ENCODE assay signal across 1 cellular context in the genomic region with DNA sequence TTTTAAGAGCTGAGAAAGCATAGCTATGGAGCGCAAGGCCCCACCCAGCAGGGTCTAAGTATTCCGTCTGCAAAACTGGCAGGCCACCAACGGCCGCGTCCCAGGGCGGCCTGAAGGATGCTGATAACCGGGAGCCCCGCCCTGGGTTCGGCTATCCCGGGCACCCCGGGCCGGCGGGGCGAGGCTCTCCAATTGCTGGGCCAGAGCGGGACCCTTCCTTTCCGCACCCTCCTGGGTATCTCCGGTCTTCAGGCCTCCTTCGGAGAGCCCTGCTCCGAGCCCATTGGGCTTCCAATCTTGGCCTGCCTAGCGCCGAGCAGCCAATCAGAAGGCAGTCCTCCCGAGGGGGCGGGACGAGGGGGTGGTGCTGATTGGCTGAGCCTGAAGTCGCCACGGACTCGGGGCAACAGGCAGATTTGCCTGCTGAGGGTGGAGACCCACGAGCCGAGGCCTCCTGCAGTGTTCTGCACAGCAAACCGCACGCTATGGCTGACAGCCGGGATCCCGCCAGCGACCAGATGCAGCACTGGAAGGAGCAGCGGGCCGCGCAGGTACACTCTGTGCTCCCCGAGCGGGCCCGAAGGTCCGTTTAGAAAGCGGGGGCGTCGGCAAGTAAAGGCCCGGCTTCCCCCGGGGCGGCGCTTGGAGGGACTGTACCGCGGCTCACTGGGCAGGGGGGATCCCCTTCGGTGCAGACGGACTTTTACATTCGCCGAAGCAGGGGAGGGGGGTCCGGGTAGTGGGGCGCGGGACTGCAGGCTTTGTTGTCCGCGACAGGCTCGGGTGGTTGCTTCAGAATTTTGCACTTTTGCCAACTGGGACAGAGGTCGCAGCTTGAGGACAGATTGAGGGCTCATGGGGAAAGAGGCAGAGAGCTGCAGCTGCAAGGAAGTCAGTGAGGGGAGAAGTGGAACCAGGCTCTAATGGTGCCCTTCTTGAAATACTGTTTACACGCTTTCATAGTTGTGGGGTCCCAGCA.
TF ChIP-seq lines count a peak whose summit lies in the region.

A gene (plus strand): TSS at position 406 of the 979 bp plus-strand sequence. CDS start 80 bp downstream, at position 486.

TF ChIP-seq in HEK293, 187 proteins besides CTCF, POLR2A, EP300 and RAD21 (continued from another document and continues in another):
- no peak for TF ChIP-seq ZNF549 (tag by site-specific recombination; IDR thresholded peaks at IDR 0.05)
- TF ChIP-seq YY2 (tag by site-specific recombination; IDR thresholded peaks at IDR 0.05), result 0 out of 2 replicates have a peak, but pooled peaks have one; percentile 32
- TF ChIP-seq OSR2 (tag by site-specific recombination; IDR thresholded peaks at IDR 0.05), result no peak
- TF ChIP-seq, protein P1, sequence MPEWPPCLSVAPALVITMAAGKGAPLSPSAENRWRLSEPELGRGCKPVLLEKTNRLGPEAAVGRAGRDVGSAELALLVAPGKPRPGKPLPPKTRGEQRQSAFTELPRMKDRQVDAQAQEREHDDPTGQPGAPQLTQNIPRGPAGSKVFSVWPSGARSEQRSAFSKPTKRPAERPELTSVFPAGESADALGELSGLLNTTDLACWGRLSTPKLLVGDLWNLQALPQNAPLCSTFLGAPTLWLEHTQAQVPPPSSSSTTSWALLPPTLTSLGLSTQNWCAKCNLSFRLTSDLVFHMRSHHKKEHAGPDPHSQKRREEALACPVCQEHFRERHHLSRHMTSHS (tag by site-specific recombination; IDR thresholded peaks at IDR 0.05), result no peak
- TF ChIP-seq ZNF777 (tag by site-specific recombination; IDR thresholded peaks at IDR 0.05; ENCODE audit: borderline replicate concordance), result 0 out of 2 replicates have a peak, but pooled peaks have one; percentile 36
- TF ChIP-seq, protein P2, sequence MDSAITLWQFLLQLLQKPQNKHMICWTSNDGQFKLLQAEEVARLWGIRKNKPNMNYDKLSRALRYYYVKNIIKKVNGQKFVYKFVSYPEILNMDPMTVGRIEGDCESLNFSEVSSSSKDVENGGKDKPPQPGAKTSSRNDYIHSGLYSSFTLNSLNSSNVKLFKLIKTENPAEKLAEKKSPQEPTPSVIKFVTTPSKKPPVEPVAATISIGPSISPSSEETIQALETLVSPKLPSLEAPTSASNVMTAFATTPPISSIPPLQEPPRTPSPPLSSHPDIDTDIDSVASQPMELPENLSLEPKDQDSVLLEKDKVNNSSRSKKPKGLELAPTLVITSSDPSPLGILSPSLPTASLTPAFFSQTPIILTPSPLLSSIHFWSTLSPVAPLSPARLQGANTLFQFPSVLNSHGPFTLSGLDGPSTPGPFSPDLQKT (IDR thresholded peaks at IDR 0.05; ENCODE audit: borderline replicate concordance, low read depth, low read length), result no peak
- TF ChIP-seq RBAK (tag by site-specific recombination; IDR thresholded peaks at IDR 0.05), result no peak
- TF ChIP-seq ZNF707 (tag by site-specific recombination; IDR thresholded peaks at IDR 0.05), result no peak
- TF ChIP-seq ZNF558 (tag by site-specific recombination; IDR thresholded peaks at IDR 0.05), result no peak
- no peak for TF ChIP-seq SALL2 (tag by site-specific recombination; IDR thresholded peaks at IDR 0.05; ENCODE audit: borderline replicate concordance)
- peak; percentile 97 for TF ChIP-seq ZBTB20 (tag by site-specific recombination; IDR thresholded peaks at IDR 0.05)
- TF ChIP-seq ZFP37 (tag by site-specific recombination; IDR thresholded peaks at IDR 0.05), result 0 out of 2 replicates have a peak, but pooled peaks have one; percentile 50
- TF ChIP-seq ZBTB21 (tag by site-specific recombination; IDR thresholded peaks at IDR 0.05), result 0 out of 2 replicates have a peak, but pooled peaks have one; percentile 14
- TF ChIP-seq, protein P3, sequence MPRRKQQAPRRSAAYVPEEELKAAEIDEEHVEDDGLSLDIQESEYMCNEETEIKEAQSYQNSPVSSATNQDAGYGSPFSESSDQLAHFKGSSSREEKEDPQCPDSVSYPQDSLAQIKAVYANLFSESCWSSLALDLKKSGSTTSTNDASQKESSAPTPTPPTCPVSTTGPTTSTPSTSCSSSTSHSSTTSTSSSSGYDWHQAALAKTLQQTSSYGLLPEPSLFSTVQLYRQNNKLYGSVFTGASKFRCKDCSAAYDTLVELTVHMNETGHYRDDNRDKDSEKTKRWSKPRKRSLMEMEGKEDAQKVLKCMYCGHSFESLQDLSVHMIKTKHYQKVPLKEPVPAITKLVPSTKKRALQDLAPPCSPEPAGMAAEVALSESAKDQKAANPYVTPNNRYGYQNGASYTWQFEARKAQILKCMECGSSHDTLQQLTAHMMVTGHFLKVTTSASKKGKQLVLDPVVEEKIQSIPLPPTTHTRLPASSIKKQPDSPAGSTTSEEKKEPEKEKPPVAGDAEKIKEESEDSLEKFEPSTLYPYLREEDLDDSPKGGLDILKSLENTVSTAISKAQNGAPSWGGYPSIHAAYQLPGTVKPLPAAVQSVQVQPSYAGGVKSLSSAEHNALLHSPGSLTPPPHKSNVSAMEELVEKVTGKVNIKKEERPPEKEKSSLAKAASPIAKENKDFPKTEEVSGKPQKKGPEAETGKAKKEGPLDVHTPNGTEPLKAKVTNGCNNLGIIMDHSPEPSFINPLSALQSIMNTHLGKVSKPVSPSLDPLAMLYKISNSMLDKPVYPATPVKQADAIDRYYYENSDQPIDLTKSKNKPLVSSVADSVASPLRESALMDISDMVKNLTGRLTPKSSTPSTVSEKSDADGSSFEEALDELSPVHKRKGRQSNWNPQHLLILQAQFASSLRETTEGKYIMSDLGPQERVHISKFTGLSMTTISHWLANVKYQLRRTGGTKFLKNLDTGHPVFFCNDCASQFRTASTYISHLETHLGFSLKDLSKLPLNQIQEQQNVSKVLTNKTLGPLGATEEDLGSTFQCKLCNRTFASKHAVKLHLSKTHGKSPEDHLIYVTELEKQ (tag by site-specific recombination; IDR thresholded peaks at IDR 0.05; ENCODE audit: borderline replicate concordance), result no peak
- TF ChIP-seq ZFP3 (tag by site-specific recombination; IDR thresholded peaks at IDR 0.05; ENCODE audit: low read depth), result no peak
- no peak for TF ChIP-seq ZNF623 (tag by site-specific recombination; IDR thresholded peaks at IDR 0.05)
- TF ChIP-seq, protein P4, sequence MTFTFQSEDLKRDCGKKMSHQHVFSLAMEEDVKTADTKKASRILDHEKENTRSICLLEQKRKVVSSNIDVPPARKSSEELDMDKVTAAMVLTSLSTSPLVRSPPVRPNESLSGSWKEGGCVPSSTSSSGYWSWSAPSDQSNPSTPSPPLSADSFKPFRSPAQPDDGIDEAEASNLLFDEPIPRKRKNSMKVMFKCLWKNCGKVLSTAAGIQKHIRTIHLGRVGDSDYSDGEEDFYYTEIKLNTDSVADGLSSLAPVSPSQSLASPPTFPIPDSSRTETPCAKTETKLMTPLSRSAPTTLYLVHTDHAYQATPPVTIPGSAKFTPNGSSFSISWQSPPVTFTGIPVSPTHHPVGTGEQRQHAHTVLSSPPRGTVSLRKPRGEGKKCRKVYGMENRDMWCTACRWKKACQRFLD (tag by site-specific recombination; IDR thresholded peaks at IDR 0.05), result no peak
- TF ChIP-seq, protein P5, sequence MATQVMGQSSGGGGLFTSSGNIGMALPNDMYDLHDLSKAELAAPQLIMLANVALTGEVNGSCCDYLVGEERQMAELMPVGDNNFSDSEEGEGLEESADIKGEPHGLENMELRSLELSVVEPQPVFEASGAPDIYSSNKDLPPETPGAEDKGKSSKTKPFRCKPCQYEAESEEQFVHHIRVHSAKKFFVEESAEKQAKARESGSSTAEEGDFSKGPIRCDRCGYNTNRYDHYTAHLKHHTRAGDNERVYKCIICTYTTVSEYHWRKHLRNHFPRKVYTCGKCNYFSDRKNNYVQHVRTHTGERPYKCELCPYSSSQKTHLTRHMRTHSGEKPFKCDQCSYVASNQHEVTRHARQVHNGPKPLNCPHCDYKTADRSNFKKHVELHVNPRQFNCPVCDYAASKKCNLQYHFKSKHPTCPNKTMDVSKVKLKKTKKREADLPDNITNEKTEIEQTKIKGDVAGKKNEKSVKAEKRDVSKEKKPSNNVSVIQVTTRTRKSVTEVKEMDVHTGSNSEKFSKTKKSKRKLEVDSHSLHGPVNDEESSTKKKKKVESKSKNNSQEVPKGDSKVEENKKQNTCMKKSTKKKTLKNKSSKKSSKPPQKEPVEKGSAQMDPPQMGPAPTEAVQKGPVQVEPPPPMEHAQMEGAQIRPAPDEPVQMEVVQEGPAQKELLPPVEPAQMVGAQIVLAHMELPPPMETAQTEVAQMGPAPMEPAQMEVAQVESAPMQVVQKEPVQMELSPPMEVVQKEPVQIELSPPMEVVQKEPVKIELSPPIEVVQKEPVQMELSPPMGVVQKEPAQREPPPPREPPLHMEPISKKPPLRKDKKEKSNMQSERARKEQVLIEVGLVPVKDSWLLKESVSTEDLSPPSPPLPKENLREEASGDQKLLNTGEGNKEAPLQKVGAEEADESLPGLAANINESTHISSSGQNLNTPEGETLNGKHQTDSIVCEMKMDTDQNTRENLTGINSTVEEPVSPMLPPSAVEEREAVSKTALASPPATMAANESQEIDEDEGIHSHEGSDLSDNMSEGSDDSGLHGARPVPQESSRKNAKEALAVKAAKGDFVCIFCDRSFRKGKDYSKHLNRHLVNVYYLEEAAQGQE (tag by site-specific recombination; IDR thresholded peaks at IDR 0.05), result no peak
- no peak for TF ChIP-seq FEZF1 (tag by site-specific recombination; IDR thresholded peaks at IDR 0.05)
- peak; percentile 75 for TF ChIP-seq ZNF600 (tag by site-specific recombination; IDR thresholded peaks at IDR 0.05)
- TF ChIP-seq, protein P6, sequence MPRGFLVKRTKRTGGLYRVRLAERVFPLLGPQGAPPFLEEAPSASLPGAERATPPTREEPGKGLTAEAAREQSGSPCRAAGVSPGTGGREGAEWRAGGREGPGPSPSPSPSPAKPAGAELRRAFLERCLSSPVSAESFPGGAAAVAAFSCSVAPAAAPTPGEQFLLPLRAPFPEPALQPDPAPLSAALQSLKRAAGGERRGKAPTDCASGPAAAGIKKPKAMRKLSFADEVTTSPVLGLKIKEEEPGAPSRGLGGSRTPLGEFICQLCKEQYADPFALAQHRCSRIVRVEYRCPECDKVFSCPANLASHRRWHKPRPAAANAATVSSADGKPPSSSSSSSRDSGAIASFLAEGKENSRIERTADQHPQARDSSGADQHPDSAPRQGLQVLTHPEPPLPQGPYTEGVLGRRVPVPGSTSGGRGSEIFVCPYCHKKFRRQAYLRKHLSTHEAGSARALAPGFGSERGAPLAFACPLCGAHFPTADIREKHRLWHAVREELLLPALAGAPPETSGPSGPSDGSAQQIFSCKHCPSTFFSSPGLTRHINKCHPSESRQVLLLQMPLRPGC (tag by site-specific recombination; IDR thresholded peaks at IDR 0.05), result no peak
- TF ChIP-seq ZSCAN23 (tag by site-specific recombination; IDR thresholded peaks at IDR 0.05), result no peak
- no peak for TF ChIP-seq ZNF791 (tag by site-specific recombination; IDR thresholded peaks at IDR 0.05)
- peak; percentile 87 for TF ChIP-seq MZF1 (tag by site-specific recombination; IDR thresholded peaks at IDR 0.05; ENCODE audit: borderline replicate concordance)
- TF ChIP-seq, protein P7, sequence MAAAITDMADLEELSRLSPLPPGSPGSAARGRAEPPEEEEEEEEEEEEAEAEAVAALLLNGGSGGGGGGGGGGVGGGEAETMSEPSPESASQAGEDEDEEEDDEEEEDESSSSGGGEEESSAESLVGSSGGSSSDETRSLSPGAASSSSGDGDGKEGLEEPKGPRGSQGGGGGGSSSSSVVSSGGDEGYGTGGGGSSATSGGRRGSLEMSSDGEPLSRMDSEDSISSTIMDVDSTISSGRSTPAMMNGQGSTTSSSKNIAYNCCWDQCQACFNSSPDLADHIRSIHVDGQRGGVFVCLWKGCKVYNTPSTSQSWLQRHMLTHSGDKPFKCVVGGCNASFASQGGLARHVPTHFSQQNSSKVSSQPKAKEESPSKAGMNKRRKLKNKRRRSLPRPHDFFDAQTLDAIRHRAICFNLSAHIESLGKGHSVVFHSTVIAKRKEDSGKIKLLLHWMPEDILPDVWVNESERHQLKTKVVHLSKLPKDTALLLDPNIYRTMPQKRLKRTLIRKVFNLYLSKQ (tag by site-specific recombination; IDR thresholded peaks at IDR 0.05; ENCODE audit: borderline replicate concordance), result no peak
- no peak for TF ChIP-seq ZNF155 (tag by site-specific recombination; IDR thresholded peaks at IDR 0.05)
- TF ChIP-seq ZNF157 (tag by site-specific recombination; IDR thresholded peaks at IDR 0.05), result no peak
- no peak for TF ChIP-seq ZNF670 (tag by site-specific recombination; IDR thresholded peaks at IDR 0.05; ENCODE audit: low read depth)
- peak; percentile 97; the same call in 1 of the 2 replicates for TF ChIP-seq TRIM28 (IDR thresholded peaks at IDR 0.05; ENCODE audit: borderline replicate concordance, low read length)
- TF ChIP-seq, protein P8, sequence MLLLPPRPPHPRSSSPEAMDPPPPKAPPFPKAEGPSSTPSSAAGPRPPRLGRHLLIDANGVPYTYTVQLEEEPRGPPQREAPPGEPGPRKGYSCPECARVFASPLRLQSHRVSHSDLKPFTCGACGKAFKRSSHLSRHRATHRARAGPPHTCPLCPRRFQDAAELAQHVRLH (tag by site-specific recombination; IDR thresholded peaks at IDR 0.05), result no peak
- TF ChIP-seq ZNF776 (tag by site-specific recombination; IDR thresholded peaks at IDR 0.05; ENCODE audit: borderline replicate concordance), result no peak
- TF ChIP-seq BCL11A (tag by site-specific recombination; IDR thresholded peaks at IDR 0.05; ENCODE audit: low read depth), result no peak
